Comparison of ENCODE assay signal across 8 cellular contexts in the genomic region with DNA sequence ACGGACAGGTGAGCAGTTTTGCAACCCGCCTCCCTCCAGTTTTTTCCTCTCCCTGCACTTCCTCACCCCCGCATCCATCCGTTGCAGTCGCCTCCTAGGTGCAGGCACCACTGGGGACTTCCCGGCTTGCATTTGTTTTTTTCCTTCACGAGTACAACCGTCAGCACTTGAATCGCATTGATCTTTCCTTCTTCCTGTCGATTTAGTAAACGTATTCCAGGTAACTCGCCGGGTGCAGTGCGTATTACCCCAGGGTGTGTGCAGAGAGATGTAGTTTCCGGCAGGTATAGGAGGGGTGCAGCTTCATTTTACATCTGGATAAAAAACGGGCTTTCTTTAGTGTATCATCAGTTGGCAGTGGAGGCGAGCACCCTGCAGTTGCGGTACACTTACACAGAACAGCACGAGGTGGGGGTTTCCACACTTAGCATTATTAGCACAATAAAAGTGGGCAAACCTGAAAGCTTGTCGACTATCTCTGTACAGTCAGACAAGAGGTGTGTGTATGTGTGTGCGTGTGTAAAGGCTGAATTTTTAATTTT.
DNase-seq lines count a peak whose midpoint lies in the region; ATAC-seq and TF ChIP-seq lines count a peak whose summit lies in the region.

A gene (minus strand): TSS at position 359 of the 542 bp plus-strand sequence.

- ATAC-seq in GM21390 (IDR thresholded peaks at IDR 0.05; ENCODE audit: unreplicated experiment), result peak; percentile 5

- peak within 1 kb of the TSS; percentile 62 to 78 (median 76) for H3K9ac ChIP-seq in BLaER1 treated with 17β-estradiol and CSF1 and Interleukin-3, amounts not matched to agents 10 nM and 100 nM

- peak within 1 kb of the TSS in 9 of 11 experiments; percentile 43 to 73 (median 54); a peak in 20 of 22 replicates for H3K27ac ChIP-seq in BLaER1 treated with 17β-estradiol and CSF1 and Interleukin-3, amounts not matched to agents 10 nM and 100 nM
- peak within 1 kb of the TSS; percentile 63 for H3K27ac ChIP-seq in KOPT-K1 (ENCODE audit: low read depth, low read length, poor library complexity, severe bottlenecking)

- H3K4me2 ChIP-seq in BLaER1 treated with 17β-estradiol and CSF1 and Interleukin-3, amounts not matched to agents 10 nM and 100 nM, result peak within 1 kb of the TSS; percentile 92 to 100 (median 99)

- peak within 1 kb of the TSS; percentile 63 to 82 (median 75) for H3K4me3 ChIP-seq in BLaER1 treated with 17β-estradiol and CSF1 and Interleukin-3, amounts not matched to agents 10 nM and 100 nM
- H3K4me3 ChIP-seq in epithelial cell of esophagus (ENCODE audit: low read length), result peak within 1 kb of the TSS; percentile 67
- H3K4me3 ChIP-seq in neuron (ENCODE audit: low read length), result peak within 1 kb of the TSS; percentile 76

- no peaks in the 10 kb centered on the region for H3K36me3 ChIP-seq in BLaER1 treated with 17β-estradiol and CSF1 and Interleukin-3, amounts not matched to agents 10 nM and 100 nM
- H3K36me3 ChIP-seq in KOPT-K1 (ENCODE audit: insufficient read depth, low read length), result no peaks in the 10 kb centered on the region
- H3K36me3 ChIP-seq in neuron (ENCODE audit: insufficient read depth, low read length), result no peaks in the 10 kb centered on the region

- no peaks in the 10 kb centered on the region for H4K20me1 ChIP-seq in BLaER1 treated with 17β-estradiol and CSF1 and Interleukin-3, amounts not matched to agents 10 nM and 100 nM

- H3K27me3 ChIP-seq in BLaER1 treated with 17β-estradiol and CSF1 and Interleukin-3, amounts not matched to agents 10 nM and 100 nM, result peaks cover 37 to 49% (median 42%) of the 10 kb centered on the region in 11 experiments
- no peaks in the 10 kb centered on the region for H3K27me3 ChIP-seq in neuron (ENCODE audit: insufficient read depth, low read length)

- peak; percentile 49 to 63 for DNase-seq in activated CD4-positive, alpha-beta T cell treated with anti-CD3 and anti-CD28 coated beads, Interleukin-2, amount 50 U/mL, for 48 hours
- peak; percentile 39 for DNase-seq in epithelial cell of esophagus (ENCODE audit: low read depth)
- no peak for DNase-seq in SW 1271 (lab: John Stamatoyannopoulos, UW)
- DNase-seq in hippocampal formation (lab: John Stamatoyannopoulos, UW), result no peak

- H3K4me1 ChIP-seq in BLaER1 treated with 17β-estradiol and CSF1 and Interleukin-3, amounts not matched to agents 10 nM and 100 nM, result peaks cover 23 to 61% (median 47%) of the 10 kb centered on the region in 10 experiments; a peak in 19 of 20 replicates
- H3K4me1 ChIP-seq in neuron (ENCODE audit: insufficient read depth, low read length), result peaks cover 33% of the 10 kb centered on the region

- peak within 1 kb of the TSS; percentile 67 for H2AFZ ChIP-seq in neuron (ENCODE audit: low read depth, low read length)

- peaks cover 0 to 8% (median 0%) of the 10 kb centered on the region in 11 experiments; a peak in 4 of 22 replicates for H3K9me3 ChIP-seq in BLaER1 treated with 17β-estradiol and CSF1 and Interleukin-3, amounts not matched to agents 10 nM and 100 nM (replicated peaks in 1 of 11)
- H3K9me3 ChIP-seq in KOPT-K1 (ENCODE audit: insufficient read depth, low read length, poor library complexity, severe bottlenecking), result peaks cover 7% of the 10 kb centered on the region
- no peaks in the 10 kb centered on the region for H3K9me3 ChIP-seq in neuron (ENCODE audit: low read length)

- no peak for TF ChIP-seq CTCF in epithelial cell of esophagus (IDR thresholded peaks at IDR 0.05; ENCODE audit: insufficient read depth, low read depth, low read length, missing control alignments)

Comparison
In these comparisons a context has a peak if more than half of its experiments do, and no peak if none do; other contexts are left out.
1. DNase-seq: peak in activated CD4-positive, alpha-beta T cell treated with anti-CD3 and anti-CD28 coated beads, Interleukin-2, amount 50 U/mL, for 48 hours (2 of 2) and epithelial cell of esophagus (single experiment); none in SW 1271 (0 of 2) and hippocampal formation (0 of 2).
2. Peak in every context shown above with its lines, with median percentiles within 50 percentile points of each other: H3K4me3 ChIP-seq.